ENCODE assay signal across 9 cellular contexts in the genomic region with DNA sequence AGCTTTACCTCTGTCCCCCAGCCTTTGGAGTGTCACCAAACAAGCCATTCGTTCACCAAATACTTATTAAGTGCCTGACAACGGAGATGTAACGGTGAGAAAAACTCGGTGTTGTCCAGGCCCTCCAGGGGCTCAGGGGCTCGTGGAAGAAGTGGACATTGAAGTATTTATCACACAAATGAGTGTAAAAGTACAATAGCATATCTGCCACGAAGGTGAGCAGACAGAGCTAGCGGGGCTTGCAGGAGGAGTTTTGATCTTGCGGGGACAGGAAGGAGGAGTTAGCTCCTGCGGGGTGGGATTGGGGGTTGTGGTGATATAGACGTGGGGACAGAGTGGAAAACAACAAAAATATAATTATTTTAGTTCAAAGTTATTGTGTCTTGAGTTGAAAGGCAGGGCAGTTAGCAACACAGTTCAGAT. TPM values are rescaled to one million over a fixed set of nuclear protein-coding genes. Genes with fewer than 3 reads are reported as not detected.
DNase-seq lines count a peak whose midpoint lies in the region; ATAC-seq, FAIRE-seq and TF ChIP-seq lines count a peak whose summit lies in the region.
"Not testable (repeated sequence)": the region's sequence is repeated elsewhere in the genome, so short reads cannot be mapped to it uniquely, and the experiment has no call there.
"Had no signal": no experiment of that assay in that cellular context is flagged by ENCODE, and none has a peak within 500 bp of the region (broad histone marks: within the 10 kb centered on the region; RNA-seq: fewer than 3 reads in every experiment).

No MANE protein-coding gene starts in this region.

- TF ChIP-seq EP300 in GM12878 (IDR thresholded peaks at IDR 0.05; ENCODE audit: borderline replicate concordance in 1 of 2, control insufficient read depth in 1 of 2, low read depth in 2 of 2, low read length in 2 of 2) = not testable (repeated sequence)

- H2AFZ ChIP-seq in GM12878 (ENCODE audit: control insufficient read depth, low read depth, low read length) = peak overlapping the region; percentile 71; the same call in 1 of the 2 replicates

- peaks cover 3 to 11% (median 4%) of the 10 kb centered on the region in 3 donors for H3K27me3 Mint-ChIP-seq in CD14-positive monocyte (ENCODE audit: low read depth in 3 of 3)

- peak overlapping the region; percentile 53 for H3K4me3 ChIP-seq in Jurkat, Clone E6-1 (ENCODE audit: low read length)
- peak overlapping the region; percentile 79 for H3K4me3 ChIP-seq in WERI-Rb-1 (ENCODE audit: low read depth, low read length)
- H3K4me3 ChIP-seq in GM12878 = peak overlapping the region; percentile 57
- H3K4me3 ChIP-seq in esophagus squamous epithelium = peak overlapping the region; percentile 52 to 92 (median 75)
- H3K4me3 ChIP-seq in left lung = peak overlapping the region; percentile 60 to 75
- H3K4me3 ChIP-seq in neutrophil (ENCODE audit: low read depth in 1 of 2, low read length in 1 of 2) = peak overlapping the region; percentile 62 to 75

- not testable (repeated sequence) for H3K36me3 ChIP-seq in WERI-Rb-1; GM12878 (ENCODE audit: control insufficient read depth in 2 of 2, insufficient read depth in 2 of 2, low read length in 1 of 2); esophagus squamous epithelium; left lung; neutrophil

- not testable (repeated sequence) for DNase-seq in CD14-positive monocyte (ENCODE audit: low spot score); Jurkat, Clone E6-1 (ENCODE audit: low read depth, low spot score); GM12878 (ENCODE audit: low read depth, low spot score); esophagus squamous epithelium (lab: John Stamatoyannopoulos, UW); left lung
- DNase-seq in WERI-Rb-1 (peak; percentile 15), superior temporal gyrus (ENCODE audit: extremely low spot score) (peak; percentile 16)

- CTCF ChIA-PET in GM12878 (lab: Yijun Ruan, JAX) = not testable (repeated sequence)

- not testable (repeated sequence) for H3K79me2 ChIP-seq in GM12878 (ENCODE audit: control insufficient read depth, insufficient read depth, low read length)

- TF ChIP-seq POLR2A in GM12878 (IDR thresholded peaks at IDR 0.05; ENCODE audit: low read depth, low read length); esophagus squamous epithelium (IDR thresholded peaks at IDR 0.05): not testable (repeated sequence)

- peak overlapping the region; percentile 84 to 85 for H3K4me3 Mint-ChIP-seq in CD14-positive monocyte

- H3K9ac ChIP-seq in GM12878 (ENCODE audit: control insufficient read depth, insufficient read depth, low read length) = not testable (repeated sequence)

- in situ Hi-C loops in GM12878 (cut with MboI) = not testable (repeated sequence)

- intact Hi-C loops in CD14-positive monocyte (cut with micrococcal nuclease) = loop anchor here (5.0 kb wide), 2 partner anchors 220 to 485 kb away; partner anchors contain the start of gene TMCC1 (in 1 of the 2)
- intact Hi-C loops in GM12878 (cut with micrococcal nuclease; ENCODE audit: unreplicated experiment); esophagus squamous epithelium (cut with DNase I); left lung (cut with DNase I): not testable (repeated sequence)

- H3K27ac ChIP-seq in WERI-Rb-1 (peak overlapping the region; percentile 52), esophagus squamous epithelium (peak overlapping the region; percentile 82 to 94 (median 88)), left lung (peak overlapping the region; percentile 80 to 83), neutrophil (peak overlapping the region; percentile 91)
- not testable (repeated sequence) for H3K27ac ChIP-seq in GM12878 (ENCODE audit: control insufficient read depth, insufficient read depth)

- not testable (repeated sequence) for H4K20me1 ChIP-seq in GM12878 (ENCODE audit: control insufficient read depth, insufficient read depth)

- not testable (repeated sequence) for ATAC-seq in GM12878
- ATAC-seq in left lung = peak; percentile 10

- H3K36me3 Mint-ChIP-seq in CD14-positive monocyte = not testable (repeated sequence)

- TF ChIP-seq CTCF in CD14-positive monocyte (IDR thresholded peaks at IDR 0.05); WERI-Rb-1 (IDR thresholded peaks at IDR 0.05; ENCODE audit: low read depth, low read length); GM12878 (IDR thresholded peaks at IDR 0.05 in 2 of 3, conservative IDR thresholded peaks at IDR 0.05 in 1 of 3; ENCODE audit: control insufficient read depth in 2 of 3, extremely low read depth in 1 of 3, insufficient read depth in 1 of 3, low read depth in 3 of 3, low read length in 3 of 3); esophagus squamous epithelium (IDR thresholded peaks at IDR 0.05); left lung (IDR thresholded peaks at IDR 0.05); neutrophil (IDR thresholded peaks at IDR 0.05): not testable (repeated sequence)

- H3K9me3 ChIP-seq in WERI-Rb-1 (ENCODE audit: severe bottlenecking); GM12878 (replicated peaks; ENCODE audit: control insufficient read depth, insufficient read depth, low read length); esophagus squamous epithelium; left lung; neutrophil: not testable (repeated sequence)

- not testable (repeated sequence) for FAIRE-seq in GM12878 (lab: Jason Lieb, UNC)

- not testable (repeated sequence) for TF ChIP-seq RAD21 in GM12878 (IDR thresholded peaks at IDR 0.05; ENCODE audit: insufficient read depth, low read depth, low read length)

- POLR2A ChIA-PET in GM12878 (lab: Charles Lee) = interaction anchor here (1.1 kb wide), 1 partner anchor 19 kb away, joined by 6 read pairs; no protein-coding TSS in a partner anchor

- peak overlapping the region; percentile 58 for H3K4me2 ChIP-seq in GM12878 (ENCODE audit: control insufficient read depth, insufficient read depth)

- H3K4me1 Mint-ChIP-seq in CD14-positive monocyte = peaks cover 15% of the 10 kb centered on the region

- WGBS in GM12878 (ENCODE audit: insufficient coverage, insufficient replicate concordance, low lambda C conversion rate, missing lambda C conversion rate) = 44% methylated on average over 10 of the region's 10 CpGs
- WGBS in esophagus squamous epithelium, 2 donors = 5 to 9% methylated on average over 10 of the region's 10 CpGs

- H3K4me1 ChIP-seq in GM12878 (ENCODE audit: control insufficient read depth, insufficient read depth, low read length) = not testable (repeated sequence)
- H3K4me1 ChIP-seq in esophagus squamous epithelium (peaks cover 6 to 21% (median 8%) of the 10 kb centered on the region in 3 donors), left lung (peaks cover 0 to 19% of the 10 kb centered on the region in 2 donors), neutrophil (ENCODE audit: control insufficient read depth in 1 of 2, insufficient read depth in 1 of 2, low read depth in 1 of 2, low read length in 1 of 2) (peaks cover 10 to 13% of the 10 kb centered on the region in 2 experiments)

- BruUV-seq in GM12878 (replicated peaks; lab: Mats Ljungman, UMichigan) = TSS peak; percentile 61

- not testable (repeated sequence) for H3K27me3 ChIP-seq in WERI-Rb-1 (ENCODE audit: insufficient read depth, low read depth, severe bottlenecking); GM12878 (replicated peaks in 1 of 2; ENCODE audit: control insufficient read depth in 2 of 2, insufficient read depth in 2 of 2, low read length in 1 of 2); esophagus squamous epithelium; left lung
- H3K27me3 ChIP-seq in neutrophil = peaks cover 15% of the 10 kb centered on the region

- RAD21 ChIA-PET in GM12878 (lab: Charles Lee; ENCODE audit: unreplicated experiment) = not testable (repeated sequence)

- peak overlapping the region in 5 of 7 donors; percentile 75 to 100 (median 98) for H3K27ac Mint-ChIP-seq in CD14-positive monocyte

- not testable (repeated sequence) for H3K9me3 Mint-ChIP-seq in CD14-positive monocyte

- SMC1A ChIA-PET in GM12878 (lab: Charles Lee; ENCODE audit: uncharacterized antibody, unreplicated experiment) = not testable (repeated sequence)

RNA-seq across cellular contexts. Expression of gene ALG1L2, which starts 31.0 kb away (rescaled TPM):
- polyA plus RNA-seq in CD14-positive monocyte (not detected), GM12878 (2011; rRNA removed) (0.14 and 0.18 TPM in 2 replicates), GM12878 (2014; fragmentation: Illumina TruSeq; extraction: Trizol) (not detected in 2 replicates), GM12878 (2014; fragmentation: Nextera tagmentation; extraction: Ambion mirVana) (under 1 TPM; 0.15 to 0.31 TPM), GM12878 (2014; rRNA removed) (0.09 and 0.29 TPM in 2 replicates), GM12878 (2016; fragmentation: Nextera tagmentation; extraction: Ambion mirVana) (not detected)
- polyA plus RNA-seq in Jurkat, Clone E6-1 (2012; ENCODE audit: insufficient read depth, insufficient read length) = not detected
- 0.61 TPM in 1 of 2 replicates, not detected in the other for total RNA-seq in GM12878 (2013; cell fraction: nucleolus; rRNA removed)
- total RNA-seq in GM12878 (2014; rRNA removed) (not detected in 2 replicates), GM12878 (2014; rRNA removed; fragmentation: Illumina TruSeq; extraction: Trizol) (not detected in 2 replicates), GM12878 (2021) (not detected in 2 replicates), esophagus squamous epithelium (not detected), left lung (1 to 10 TPM in 1 of 2 donors, under 1 TPM in 1; 0.64 to 1.4 TPM)
- not detected for polyA plus RNA-seq in GM12878 (2011; ENCODE audit: low read depth)
- 0.12 TPM in 1 of 2 replicates, not detected in the other for polyA plus RNA-seq in GM12878 (2011; cell fraction: cytosol; rRNA removed)
- not detected in 2 replicates for polyA plus RNA-seq in GM12878 (2011; cell fraction: nucleus; rRNA removed)
- polyA plus RNA-seq in GM12878 (2012) = 0.18 and 0.37 TPM in 2 replicates
- not detected in 2 replicates for polyA minus RNA-seq in GM12878 (2011; rRNA and poly(A)+ RNA removed)
- not detected in 2 replicates for polyA minus RNA-seq in GM12878 (2011; cell fraction: cytosol; rRNA and poly(A)+ RNA removed)
- not detected in 2 replicates for polyA minus RNA-seq in GM12878 (2011; cell fraction: nucleus; rRNA and poly(A)+ RNA removed)
- total RNA-seq: H4 had no signal
